ENCODE assay signal across 8 cellular contexts in the genomic region with DNA sequence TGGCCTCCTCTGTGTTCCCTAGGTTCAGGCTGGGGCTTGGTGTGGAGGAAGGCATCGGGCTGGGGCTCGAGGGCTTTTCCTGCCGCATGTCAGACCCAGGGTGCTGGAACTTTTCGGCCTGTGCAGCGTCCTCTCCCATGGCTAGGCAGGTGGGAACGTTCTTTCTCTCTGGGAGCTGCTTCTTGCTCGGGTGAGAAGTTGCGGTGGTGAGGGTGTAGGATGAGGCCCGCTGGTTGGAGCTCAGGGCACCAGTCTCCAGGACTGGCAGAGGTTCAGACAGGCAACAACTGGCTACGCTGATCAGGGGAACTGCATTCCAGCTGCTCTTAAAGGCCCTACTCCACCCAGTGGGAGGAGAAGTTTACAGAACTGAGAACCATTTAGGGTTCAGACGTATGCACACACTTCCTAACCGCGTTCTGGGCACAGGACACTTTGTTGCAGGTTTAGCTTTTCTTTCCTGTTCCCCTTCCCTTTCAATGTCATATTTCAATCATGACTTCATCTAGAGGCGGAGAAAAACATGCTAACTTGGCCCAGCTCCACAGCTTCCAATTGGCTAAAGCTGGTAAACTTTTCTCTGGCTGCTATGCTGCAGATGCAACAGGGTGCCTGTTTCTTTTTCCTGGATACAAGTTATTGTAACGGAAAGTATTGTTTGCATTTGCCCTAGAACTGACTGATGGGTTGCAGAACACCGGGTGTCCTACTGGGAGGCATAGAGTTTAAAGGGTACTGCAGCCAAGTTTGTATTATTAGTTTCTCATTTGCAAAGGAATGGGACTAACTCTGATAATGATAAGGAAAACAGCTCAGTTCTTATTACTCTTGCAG. TPM values are rescaled to one million over a fixed set of nuclear protein-coding genes. Genes with fewer than 3 reads are reported as not detected.
DNase-seq lines count a peak whose midpoint lies in the region; ATAC-seq and TF ChIP-seq lines count a peak whose summit lies in the region.

A gene with protein sequence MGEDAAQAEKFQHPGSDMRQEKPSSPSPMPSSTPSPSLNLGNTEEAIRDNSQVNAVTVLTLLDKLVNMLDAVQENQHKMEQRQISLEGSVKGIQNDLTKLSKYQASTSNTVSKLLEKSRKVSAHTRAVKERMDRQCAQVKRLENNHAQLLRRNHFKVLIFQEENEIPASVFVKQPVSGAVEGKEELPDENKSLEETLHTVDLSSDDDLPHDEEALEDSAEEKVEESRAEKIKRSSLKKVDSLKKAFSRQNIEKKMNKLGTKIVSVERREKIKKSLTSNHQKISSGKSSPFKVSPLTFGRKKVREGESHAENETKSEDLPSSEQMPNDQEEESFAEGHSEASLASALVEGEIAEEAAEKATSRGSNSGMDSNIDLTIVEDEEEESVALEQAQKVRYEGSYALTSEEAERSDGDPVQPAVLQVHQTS (minus strand): TSS at position 302 of the 834 bp plus-strand sequence. CDS start 163 bp downstream, at position 139.

- H3K27ac Mint-ChIP-seq in activated naive CD8-positive, alpha-beta T cell, result no peak within 1 kb of the TSS
- H3K27ac Mint-ChIP-seq in activated naive CD8-positive, alpha-beta T cell treated with anti-CD3 and anti-CD28 coated beads for 36 hours, result no peak within 1 kb of the TSS
- no peak within 1 kb of the TSS for H3K27ac Mint-ChIP-seq in T-helper 17 cell

- H3K9me3 Mint-ChIP-seq in activated naive CD8-positive, alpha-beta T cell (ENCODE audit: low read depth), result no peaks in the 10 kb centered on the region
- no peaks in the 10 kb centered on the region for H3K9me3 Mint-ChIP-seq in activated naive CD8-positive, alpha-beta T cell treated with anti-CD3 and anti-CD28 coated beads for 36 hours

- TF ChIP-seq CTCF in foreskin fibroblast (IDR thresholded peaks at IDR 0.05; ENCODE audit: low read depth, low read length), result no peak

- peaks cover 15% of the 10 kb centered on the region for H3K27me3 Mint-ChIP-seq in activated naive CD8-positive, alpha-beta T cell
- H3K27me3 Mint-ChIP-seq in activated naive CD8-positive, alpha-beta T cell treated with anti-CD3 and anti-CD28 coated beads for 36 hours, result peaks cover 55% of the 10 kb centered on the region
- peaks cover 86% of the 10 kb centered on the region for H3K27me3 Mint-ChIP-seq in T-helper 17 cell

- peaks cover 5% of the 10 kb centered on the region for H3K4me1 Mint-ChIP-seq in activated naive CD8-positive, alpha-beta T cell (ENCODE audit: low read depth)
- peaks cover 15% of the 10 kb centered on the region for H3K4me1 Mint-ChIP-seq in activated naive CD8-positive, alpha-beta T cell treated with anti-CD3 and anti-CD28 coated beads for 36 hours
- peaks cover 7% of the 10 kb centered on the region for H3K4me1 Mint-ChIP-seq in T-helper 17 cell

- peak within 1 kb of the TSS; percentile 36 to 42 for H3K4me3 ChIP-seq in foreskin fibroblast (ENCODE audit: low read depth in 1 of 2, low read length in 2 of 2)

- no peak for DNase-seq in activated naive CD8-positive, alpha-beta T cell treated with anti-CD3 and anti-CD28 coated beads for 36 hours
- DNase-seq in T-helper 17 cell (no peak), foreskin fibroblast (peak; percentile 77 to 91), pulmonary artery endothelial cell (ENCODE audit: low read depth, low spot score) (peak; percentile 99), NCI-H187 treated with DMSO at 0.1 percent for 48 hours (lab: John Stamatoyannopoulos, UW) (no peak), retina (no peak), SHP77 treated with DMSO at 0.1 percent for 48 hours (lab: John Stamatoyannopoulos, UW) (no peak)

- no peaks in the 10 kb centered on the region for H3K36me3 Mint-ChIP-seq in activated naive CD8-positive, alpha-beta T cell
- H3K36me3 Mint-ChIP-seq in activated naive CD8-positive, alpha-beta T cell treated with anti-CD3 and anti-CD28 coated beads for 36 hours, result no peaks in the 10 kb centered on the region
- peaks cover 2% of the 10 kb centered on the region for H3K36me3 Mint-ChIP-seq in T-helper 17 cell (ENCODE audit: low read depth)

- H3K9me3 ChIP-seq in T-helper 17 cell (ENCODE audit: control insufficient read depth, low read length, poor library complexity, severe bottlenecking), result no peaks in the 10 kb centered on the region

- ATAC-seq in T-helper 17 cell, result no peak

- H3K4me3 Mint-ChIP-seq in activated naive CD8-positive, alpha-beta T cell, result peak within 1 kb of the TSS; percentile 1
- no peak within 1 kb of the TSS for H3K4me3 Mint-ChIP-seq in activated naive CD8-positive, alpha-beta T cell treated with anti-CD3 and anti-CD28 coated beads for 36 hours
- H3K4me3 Mint-ChIP-seq in T-helper 17 cell, result peak within 1 kb of the TSS; percentile 69

RNA-seq across cellular contexts. Expression of the gene that starts here (rescaled TPM):
- total RNA-seq in activated naive CD8-positive, alpha-beta T cell treated with anti-CD3 and anti-CD28 coated beads for 36 hours, result not detected
- total RNA-seq in T-helper 17 cell (100 to 1,000 TPM in 1 of 2 donors, 1 to 10 TPM in 1; 6.1 to 204 TPM), pulmonary artery endothelial cell (119 and 193 TPM in 2 replicates)

Comparison
In these comparisons a context has a peak if more than half of its experiments do, and no peak if none do; other contexts are left out.
1. RNA of the gene that starts here (total RNA-seq): 6.1 to 204 TPM in T-helper 17 cell and 119 to 193 TPM in pulmonary artery endothelial cell; not detected in activated naive CD8-positive, alpha-beta T cell treated with anti-CD3 and anti-CD28 coated beads for 36 hours; every median in the first group is over 4 times any median in the second.
2. DNase-seq: peak in foreskin fibroblast (2 of 2) and pulmonary artery endothelial cell (single experiment); none in activated naive CD8-positive, alpha-beta T cell treated with anti-CD3 and anti-CD28 coated beads for 36 hours (single experiment), T-helper 17 cell (0 of 3), NCI-H187 treated with DMSO at 0.1 percent for 48 hours (single experiment), retina (single experiment) and SHP77 treated with DMSO at 0.1 percent for 48 hours (single experiment).